Comparison of ENCODE assay signal across 27 cellular contexts in the genomic region with DNA sequence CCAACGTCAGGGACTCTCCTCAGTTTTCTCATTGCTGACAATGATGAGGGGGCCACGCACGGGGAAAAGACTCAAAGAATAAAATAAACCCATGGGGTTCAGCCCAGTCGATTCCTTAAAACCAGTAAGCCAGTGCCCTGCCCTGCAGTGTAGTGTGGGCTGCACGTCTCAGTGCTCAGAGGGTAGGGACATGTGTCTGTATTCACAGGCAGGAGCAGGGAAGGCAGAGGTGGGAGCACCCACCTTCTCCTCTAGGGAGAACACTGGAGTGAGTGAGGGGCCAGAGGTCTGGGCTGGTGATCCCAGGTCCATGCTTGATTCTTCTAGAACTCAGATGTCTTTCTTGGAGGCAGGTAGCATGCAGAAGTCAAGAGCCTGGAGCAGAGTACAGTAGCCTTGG.
"Had no signal": no experiment of that assay in that cellular context is flagged by ENCODE, and none has a peak within 500 bp of the region (broad histone marks: within the 10 kb centered on the region; RNA-seq: fewer than 3 reads in every experiment).

No MANE protein-coding gene starts in this region.

- H3K4me1 ChIP-seq: heart right ventricle had no signal

- FAIRE-seq: islet of Langerhans had no signal

- H3K9me3 ChIP-seq: esophagus squamous epithelium, heart right ventricle, SK-N-SH, thoracic aorta had no signal

- H3K4me3 ChIP-seq: esophagus squamous epithelium, heart right ventricle, skin epidermis, thoracic aorta had no signal

- DNase-seq: activated CD4-positive, alpha-beta T cell treated with anti-CD3 and anti-CD28 coated beads, Interleukin-2, amount 10 ng/mL, durations not matched to agents 7 days and 5 days; activated CD4-positive, CD25-positive, alpha-beta regulatory T cell treated with anti-CD3 and anti-CD28 coated beads, Interleukin-2, amount 50 U/mL, for 72 hours; activated gamma-delta T cell treated with Interleukin-2 at 50 U/mL for 16 hours; activated naive CD4-positive, alpha-beta T cell treated with anti-CD3 and anti-CD28 coated beads, Interleukin-2, amount 50 U/mL, for 16 hours; activated T-cell treated with anti-CD3 and anti-CD28 coated beads, Interleukin-2, amount 50 U/mL, for 1 hour; amygdala; central memory CD4-positive, alpha-beta T cell; effector CD4-positive, alpha-beta T cell; esophagus squamous epithelium; foreskin melanocyte; heart right ventricle; midbrain; naive thymus-derived CD4-positive, alpha-beta T cell; SK-N-SH; stimulated activated CD4-positive, alpha-beta T cell treated with anti-CD3 and anti-CD28 coated beads, Interleukin-4, amount 100 ng/mL, for 24 hours; SW 1271; T-helper 2 cell; trophoblast cell had no signal

- H3K27me3 Mint-ChIP-seq: activated CD4-positive, alpha-beta T cell treated with anti-CD3 and anti-CD28 coated beads, Interleukin-2, amount 10 ng/mL, durations not matched to agents 7 days and 5 days had no signal

- H3K4me1 Mint-ChIP-seq: activated CD4-positive, alpha-beta T cell treated with anti-CD3 and anti-CD28 coated beads, Interleukin-2, amount 10 ng/mL, durations not matched to agents 7 days and 5 days; naive thymus-derived CD4-positive, alpha-beta T cell; stimulated activated effector memory CD8-positive, alpha-beta T cell treated with anti-CD3 and anti-CD28 coated beads, Interleukin-12 subunit alpha, Interleukin-12 subunit beta, amount 100 ng/mL, for 72 hours had no signal

- H3K9me3 Mint-ChIP-seq: activated CD4-positive, alpha-beta T cell treated with anti-CD3 and anti-CD28 coated beads, Interleukin-2, amount 10 ng/mL, durations not matched to agents 7 days and 5 days; activated T-helper 1 cell treated with anti-CD3 and anti-CD28 coated beads, Interleukin-12 subunit alpha, Interleukin-12 subunit beta, Interleukin-2, Interleukin-4 antibody, amounts not matched to agents 30 ng/mL and 10 ng/mL and 1 ng/mL, durations not matched to agents 14 hours and 24 hours and 36 hours; dendritic cell treated with granulocyte-macrophage colony-stimulating factor and Interleukin-4, amounts not matched to agents 40 ng/mL and 50 ng/mL, for 4 days; stimulated activated effector memory CD8-positive, alpha-beta T cell treated with anti-CD3 and anti-CD28 coated beads, Interleukin-12 subunit alpha, Interleukin-12 subunit beta, amount 100 ng/mL, for 72 hours had no signal

- ATAC-seq: heart right ventricle; naive thymus-derived CD4-positive, alpha-beta T cell; sciatic nerve; stimulated activated effector memory CD8-positive, alpha-beta T cell treated with anti-CD3 and anti-CD28 coated beads, Interleukin-12 subunit alpha, Interleukin-12 subunit beta, amount 100 ng/mL, for 72 hours had no signal

- H3K27ac Mint-ChIP-seq: activated CD4-positive, alpha-beta T cell treated with anti-CD3 and anti-CD28 coated beads, Interleukin-2, amount 10 ng/mL, durations not matched to agents 7 days and 5 days; activated T-helper 1 cell treated with anti-CD3 and anti-CD28 coated beads, Interleukin-12 subunit alpha, Interleukin-12 subunit beta, Interleukin-2, Interleukin-4 antibody, amounts not matched to agents 30 ng/mL and 10 ng/mL and 1 ng/mL, durations not matched to agents 14 hours and 24 hours and 36 hours; dendritic cell treated with granulocyte-macrophage colony-stimulating factor and Interleukin-4, amounts not matched to agents 40 ng/mL and 50 ng/mL, for 4 days; naive thymus-derived CD4-positive, alpha-beta T cell; progenitor cell of endocrine pancreas; stimulated activated effector memory CD8-positive, alpha-beta T cell treated with anti-CD3 and anti-CD28 coated beads, Interleukin-12 subunit alpha, Interleukin-12 subunit beta, amount 100 ng/mL, for 72 hours; stimulated activated naive CD8-positive, alpha-beta T cell treated with anti-CD3 and anti-CD28 coated beads, Interleukin-15, Interleukin-2, amounts not matched to agents 100 ng/mL and 50 ng/mL, for 24 hours had no signal

- H3K4me3 Mint-ChIP-seq: activated CD4-positive, alpha-beta T cell treated with anti-CD3 and anti-CD28 coated beads, Interleukin-2, amount 10 ng/mL, durations not matched to agents 7 days and 5 days; activated T-helper 1 cell treated with anti-CD3 and anti-CD28 coated beads, Interleukin-12 subunit alpha, Interleukin-12 subunit beta, Interleukin-2, Interleukin-4 antibody, amounts not matched to agents 30 ng/mL and 10 ng/mL and 1 ng/mL, durations not matched to agents 14 hours and 24 hours and 36 hours; dendritic cell treated with granulocyte-macrophage colony-stimulating factor and Interleukin-4, amounts not matched to agents 40 ng/mL and 50 ng/mL, for 4 days; naive thymus-derived CD4-positive, alpha-beta T cell; stimulated activated effector memory CD8-positive, alpha-beta T cell treated with anti-CD3 and anti-CD28 coated beads, Interleukin-12 subunit alpha, Interleukin-12 subunit beta, amount 100 ng/mL, for 72 hours; stimulated activated naive CD8-positive, alpha-beta T cell treated with anti-CD3 and anti-CD28 coated beads, Interleukin-15, Interleukin-2, amounts not matched to agents 100 ng/mL and 50 ng/mL, for 24 hours had no signal

- H3K27ac ChIP-seq: heart right ventricle, thoracic aorta had no signal

- H3K4me2 ChIP-seq: SK-N-SH had no signal

- H3K36me3 ChIP-seq: esophagus squamous epithelium, heart right ventricle, thoracic aorta had no signal

- H3K36me3 Mint-ChIP-seq: stimulated activated effector memory CD8-positive, alpha-beta T cell treated with anti-CD3 and anti-CD28 coated beads, Interleukin-12 subunit alpha, Interleukin-12 subunit beta, amount 100 ng/mL, for 72 hours had no signal

- H3K9ac ChIP-seq: SK-N-SH had no signal
